8 cellular contexts compared by ENCODE assay signal in the genomic region with DNA sequence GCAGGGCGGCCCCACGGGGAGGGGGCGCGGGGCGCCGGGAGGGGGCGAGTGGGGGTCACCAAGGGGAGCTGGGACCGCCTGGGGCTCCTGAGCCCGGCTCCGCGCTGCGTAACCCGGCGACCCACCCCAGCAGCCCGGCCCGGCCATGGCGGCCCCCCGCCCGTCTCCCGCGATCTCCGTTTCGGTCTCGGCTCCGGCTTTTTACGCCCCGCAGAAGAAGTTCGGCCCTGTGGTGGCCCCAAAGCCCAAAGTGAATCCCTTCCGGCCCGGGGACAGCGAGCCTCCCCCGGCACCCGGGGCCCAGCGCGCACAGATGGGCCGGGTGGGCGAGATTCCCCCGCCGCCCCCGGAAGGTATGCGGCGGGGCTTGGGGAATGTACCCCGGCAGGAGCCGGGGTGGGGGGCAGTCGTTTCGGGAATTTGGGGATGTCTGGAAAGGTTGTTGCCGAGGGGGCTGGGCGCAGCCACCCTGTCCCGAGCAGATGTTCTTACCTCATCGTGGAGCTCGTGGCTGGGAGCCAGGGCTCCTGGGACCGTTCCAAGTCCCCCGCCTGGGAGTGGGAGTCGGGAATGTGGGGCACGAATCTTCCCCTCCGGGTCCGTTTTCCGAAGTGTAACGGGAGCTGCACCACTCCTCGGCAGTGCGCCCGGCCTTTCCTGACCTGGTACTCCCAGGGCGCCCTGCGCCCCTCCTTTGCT. TPM values are rescaled to one million over a fixed set of nuclear protein-coding genes. Genes with fewer than 3 reads are reported as not detected.
DNase-seq lines count a peak whose midpoint lies in the region; ATAC-seq and TF ChIP-seq lines count a peak whose summit lies in the region.

No MANE protein-coding gene starts in this region.

- peaks cover 64% of the 10 kb centered on the region for H3K79me2 ChIP-seq in PC-9 (ENCODE audit: low read depth)

- H3K4me1 Mint-ChIP-seq in memory B cell, result peaks cover 10% of the 10 kb centered on the region

- H3K9me3 ChIP-seq in PC-9 (ENCODE audit: insufficient read depth, low read depth) (no peaks in the 10 kb centered on the region), testis (no peaks in the 10 kb centered on the region)

- POLR2A ChIA-PET in PC-9 (lab: Charles Lee; ENCODE audit: unreplicated experiment), result no interaction called here

- H3K36me3 ChIP-seq in PC-9 (ENCODE audit: low read depth), result peaks cover 13% of the 10 kb centered on the region; the same call in 1 of the 2 replicates
- H3K36me3 ChIP-seq in testis (ENCODE audit: low read depth, missing control alignments), result no peaks in the 10 kb centered on the region

- no peaks in the 10 kb centered on the region for H3K36me3 Mint-ChIP-seq in memory B cell

- H3K4me3 ChIP-seq in PC-9 (peak overlapping the region; percentile 74), testis (peak overlapping the region; percentile 93 to 98)

- H3K27me3 ChIP-seq in PC-9 (ENCODE audit: insufficient read depth, low read depth) (no peaks in the 10 kb centered on the region), testis (no peaks in the 10 kb centered on the region)

- H3K4me2 ChIP-seq in PC-9, result peak overlapping the region; percentile 96

- peak overlapping the region; percentile 51 for H3K4me3 Mint-ChIP-seq in memory B cell

- ATAC-seq in GM18499 (IDR thresholded peaks at IDR 0.05; ENCODE audit: insufficient read depth, unreplicated experiment) (peak; percentile 11), HG02943 (IDR thresholded peaks at IDR 0.05; ENCODE audit: low read depth, unreplicated experiment) (peak; percentile 10), memory B cell (ENCODE audit: low read depth) (peak; percentile 2)

- intact Hi-C loops in PC-9 (cut with micrococcal nuclease; ENCODE audit: unreplicated experiment), result loop anchor here (1.0 to 5.0 kb wide), 7 partner anchors 26 to 499 kb away; no protein-coding TSS in a partner anchor
- intact Hi-C loops in testis (cut with DNase I; ENCODE audit: low total_unique reads), result no loop called here

- CTCF ChIA-PET in PC-9 (lab: Charles Lee), result interaction anchor here (0.7 to 1.1 kb wide), 3 partner anchors 26 to 50 kb away, joined by 3 to 5 read pairs (median 3); partner anchors contain the start of gene EPHA1

- H3K4me1 ChIP-seq in PC-9 (replicated peaks; ENCODE audit: insufficient read depth), result peaks cover 26% of the 10 kb centered on the region
- peaks cover 46% of the 10 kb centered on the region for H3K4me1 ChIP-seq in testis

- no TSS peak for BruUV-seq in PC-9 (replicated peaks; lab: Mats Ljungman, UMichigan)

- 1% methylated on average over 19 to 58 of the region's 64 CpGs for whole genome bisulfite sequencing in testis, 2 donors

- DNase-seq in PC-9 (peak in 1 of 2 experiments; percentile 80), dermis blood vessel endothelial cell (peak; percentile 80), memory B cell (ENCODE audit: low spot score in 2 of 2) (no peak), testis (peak; percentile 79), HuH-7.5 (ENCODE audit: low spot score) (no peak)

- H3F3A ChIP-seq in PC-9 (ENCODE audit: insufficient read depth, low read depth), result peaks cover 13% of the 10 kb centered on the region; the same call in 1 of the 2 replicates

- H3K27ac ChIP-seq in 22Rv1 (peak overlapping the region; percentile 85), PC-9 (peak overlapping the region; percentile 42), testis (peak overlapping the region; percentile 90 to 99)

- TF ChIP-seq POLR2A in testis (IDR thresholded peaks at IDR 0.05), result no peak

- no peaks in the 10 kb centered on the region for H3K9me3 Mint-ChIP-seq in memory B cell

- TF ChIP-seq CTCF in 22Rv1 (IDR thresholded peaks at IDR 0.05) (no peak), PC-9 (conservative IDR thresholded peaks at IDR 0.05) (no peak), testis (IDR thresholded peaks at IDR 0.05) (no peak)

- H3K27me3 Mint-ChIP-seq in memory B cell, result no peaks in the 10 kb centered on the region

- H3K27ac Mint-ChIP-seq in memory B cell, result no peak overlapping the region

- H2AFZ ChIP-seq in PC-9, result peak overlapping the region; percentile 85

- H3K9me2 ChIP-seq in PC-9 (ENCODE audit: insufficient read depth), result no peaks in the 10 kb centered on the region

- H4K20me1 ChIP-seq in PC-9 (ENCODE audit: insufficient read depth), result peaks cover 40% of the 10 kb centered on the region

RNA-seq across cellular contexts. Expression of gene ZYX, which starts 0.4 kb away (rescaled TPM):
- total RNA-seq in PC-9 (2021), result 145 and 167 TPM in 2 replicates
- total RNA-seq in dermis blood vessel endothelial cell, result 26.2 and 57.2 TPM in 2 replicates
- 100 to 1,000 TPM; 164 to 222 TPM for total RNA-seq in testis
- 190 TPM for polyA plus RNA-seq in testis (ENCODE audit: insufficient read depth, low read depth, low replicate concordance)

RNA-seq across cellular contexts. Expression of gene FAM131B, which starts 19.1 kb away (rescaled TPM):
- total RNA-seq in PC-9 (2021) (0.65 and 0.80 TPM in 2 replicates), dermis blood vessel endothelial cell (0.23 and 0.51 TPM in 2 replicates), testis (1 to 10 TPM; 1.2 TPM)
- polyA plus RNA-seq in testis (ENCODE audit: insufficient read depth, low read depth, low replicate concordance), result 1.2 TPM

RNA-seq across cellular contexts. Expression of gene EPHA1, which starts 27.1 kb away (rescaled TPM):
- total RNA-seq in PC-9 (2021), result 35.5 and 39.3 TPM in 2 replicates
- 0.09 TPM in 1 of 2 replicates, not detected in the other for total RNA-seq in dermis blood vessel endothelial cell
- total RNA-seq in testis, result 1 to 10 TPM; 5.9 to 8.5 TPM
- 9.8 TPM for polyA plus RNA-seq in testis (ENCODE audit: insufficient read depth, low read depth, low replicate concordance)

Comparison
In these comparisons a context has a peak if more than half of its experiments do, and no peak if none do; other contexts are left out.
1. H3K27ac ChIP-seq: peak in every context shown above with its lines; median percentile 94 in testis; 85 in 22Rv1; 42 in PC-9.
2. DNase-seq: peak in dermis blood vessel endothelial cell (single experiment) and testis (single experiment); none in memory B cell (0 of 2) and HuH-7.5 (single experiment).
3. Peak in every context shown above with its lines, with median percentiles within 50 percentile points of each other: ATAC-seq.